Comparison of ENCODE assay signal across 8 cellular contexts in genomic region chr19:6531163-6531955, GRCh38. TPM values are rescaled to one million over a fixed set of nuclear protein-coding genes. Genes with fewer than 3 reads are reported as not detected.
DNase-seq lines count a peak whose midpoint lies in the region; ATAC-seq and TF ChIP-seq lines count a peak whose summit lies in the region.

No MANE protein-coding gene starts in this region.

- peaks cover 54% of the 10 kb centered on the region for H3K9me3 Mint-ChIP-seq in GM23338
- H3K9me3 Mint-ChIP-seq in T-cell = no peaks in the 10 kb centered on the region

- H3K4me2 ChIP-seq in GM23338 (peak overlapping the region; percentile 94), smooth muscle cell (peak overlapping the region; percentile 89)

- H3K36me3 ChIP-seq in GM23338 (ENCODE audit: insufficient read depth) = no peaks in the 10 kb centered on the region
- no peaks in the 10 kb centered on the region for H3K36me3 ChIP-seq in gastroesophageal sphincter
- H3K36me3 ChIP-seq in smooth muscle cell (ENCODE audit: low read depth) = no peaks in the 10 kb centered on the region

- no peaks in the 10 kb centered on the region for H3K9me2 ChIP-seq in GM23338 (ENCODE audit: insufficient read depth)

- H3K4me1 Mint-ChIP-seq in GM23338 (peaks cover 22% of the 10 kb centered on the region), T-cell (peaks cover 34 to 54% (median 46%) of the 10 kb centered on the region in 3 donors)

- DNase-seq in GM23338 (ENCODE audit: low spot score) (no peak), T-cell (peak in 2 of 34 experiments; percentile 23 to 25), smooth muscle cell (lab: John Stamatoyannopoulos, UW; ENCODE audit: unreplicated experiment) (no peak), Kasumi-1 (lab: John Stamatoyannopoulos, UW) (no peak), NCI-H2227 (lab: John Stamatoyannopoulos, UW; ENCODE audit: unreplicated experiment) (no peak), cortex of kidney (lab: John Stamatoyannopoulos, UW) (no peak)

- H3F3A ChIP-seq in GM23338 (replicated peaks; ENCODE audit: low read depth) = peaks cover 10% of the 10 kb centered on the region
- H3F3A ChIP-seq in smooth muscle cell (ENCODE audit: low read depth) = peaks cover 14% of the 10 kb centered on the region

- WGBS in gastroesophageal sphincter (ENCODE audit: low coverage in 1 of 2), 2 donors = 7 to 12% methylated on average over 6 to 10 of the region's 57 CpGs
- WGBS in smooth muscle cell (ENCODE audit: low lambda C conversion rate) = 9% methylated on average over 54 of the region's 57 CpGs

- TF ChIP-seq POLR2A in gastroesophageal sphincter (IDR thresholded peaks at IDR 0.05) = no peak

- H2AFZ ChIP-seq in GM23338 (peak overlapping the region; percentile 87), smooth muscle cell (ENCODE audit: low read depth) (peak overlapping the region; percentile 94)

- peak overlapping the region; percentile 42 for H3K9ac ChIP-seq in smooth muscle cell (ENCODE audit: low read depth)

- H3K9me3 ChIP-seq in gastroesophageal sphincter (no peaks in the 10 kb centered on the region), smooth muscle cell (replicated peaks; ENCODE audit: low read depth) (no peaks in the 10 kb centered on the region)

- H3K27ac ChIP-seq in GM23338 (ENCODE audit: low read depth) = no peak overlapping the region
- H3K27ac ChIP-seq in gastroesophageal sphincter = peak overlapping the region in 3 of 4 donors; percentile 55 to 80 (median 60)
- H3K27ac ChIP-seq in smooth muscle cell (ENCODE audit: low read depth) = no peak overlapping the region

- POLR2A ChIA-PET in T-cell (lab: Charles Lee) = no interaction called here

- H4K20me1 ChIP-seq in GM23338 (replicated peaks; ENCODE audit: insufficient read depth) (no peaks in the 10 kb centered on the region), smooth muscle cell (ENCODE audit: low read depth) (no peaks in the 10 kb centered on the region)

- H3K36me3 Mint-ChIP-seq in GM23338 (ENCODE audit: low read depth) = peaks cover 27% of the 10 kb centered on the region
- H3K36me3 Mint-ChIP-seq in T-cell = no peaks in the 10 kb centered on the region

- H3K27ac Mint-ChIP-seq in GM23338 (no peak overlapping the region), T-cell (no peak overlapping the region)

- H3K27me3 Mint-ChIP-seq in GM23338 (ENCODE audit: insufficient read depth, low read depth, poor library complexity) (peaks cover 48% of the 10 kb centered on the region), T-cell (peaks cover 19 to 35% of the 10 kb centered on the region in 2 donors)

- CTCF ChIA-PET in T-cell (lab: Charles Lee) = interaction anchor here (0.7 to 1.0 kb wide), 3 partner anchors 130 to 357 kb away, joined by 3 read pairs; no protein-coding TSS in a partner anchor

- ATAC-seq in GM23338 (no peak; the same call in 2 of the 3 replicates), T-cell (replicated peaks in 1 of 4) (peak in 3 of 4 experiments; percentile 6 to 76 (median 10)), gastroesophageal sphincter (no peak), GM21576 (IDR thresholded peaks at IDR 0.05; ENCODE audit: unreplicated experiment) (no peak)

- H3K4me3 ChIP-seq in GM23338 = peak overlapping the region; percentile 72
- peak overlapping the region; percentile 41 to 58 for H3K4me3 ChIP-seq in gastroesophageal sphincter
- H3K4me3 ChIP-seq in smooth muscle cell = peak overlapping the region; percentile 65

- H3K4me3 Mint-ChIP-seq in GM23338 = peak overlapping the region; percentile 74
- peak overlapping the region; percentile 67 to 88 (median 74) for H3K4me3 Mint-ChIP-seq in T-cell

- TF ChIP-seq EP300 in gastroesophageal sphincter (IDR thresholded peaks at IDR 0.05) = no peak

- no peaks in the 10 kb centered on the region for H3K79me2 ChIP-seq in GM23338 (replicated peaks; ENCODE audit: insufficient read depth)
- H3K79me2 ChIP-seq in smooth muscle cell (ENCODE audit: low read depth) = no peaks in the 10 kb centered on the region

- H3K4me1 ChIP-seq in GM23338 (ENCODE audit: insufficient read depth) (peaks cover 30% of the 10 kb centered on the region), gastroesophageal sphincter (peaks cover 0 to 39% (median 9%) of the 10 kb centered on the region in 3 donors), smooth muscle cell (ENCODE audit: low read depth) (no peaks in the 10 kb centered on the region)

- peaks cover 57% of the 10 kb centered on the region for H3K27me3 ChIP-seq in GM23338 (ENCODE audit: insufficient read depth)
- peaks cover 45% of the 10 kb centered on the region for H3K27me3 ChIP-seq in gastroesophageal sphincter
- H3K27me3 ChIP-seq in smooth muscle cell (ENCODE audit: low read depth) = peaks cover 29% of the 10 kb centered on the region

- TF ChIP-seq CTCF in GM23338 (conservative IDR thresholded peaks at IDR 0.05; ENCODE audit: low read depth in 2 of 2) (no peak), gastroesophageal sphincter (IDR thresholded peaks at IDR 0.05) (no peak), smooth muscle cell (IDR thresholded peaks at IDR 0.05; ENCODE audit: borderline replicate concordance, insufficient read depth, poor library complexity, severe bottlenecking) (no peak)

TF ChIP-seq in GM23338, 12 proteins besides CTCF, POLR2A, EP300 and RAD21:
- TF ChIP-seq ZNF331 (CRISPR knock-in tag; IDR thresholded peaks at IDR 0.05; ENCODE audit: low read depth) (no peak), EZH2 (IDR thresholded peaks at IDR 0.05; ENCODE audit: low read depth, unreplicated experiment) (peak; percentile 51)
TF ChIP-seq in GM23338: peak in this region for 1.

RNA-seq across cellular contexts. Expression of gene TNFSF9, which starts 0.5 kb away (rescaled TPM):
- total RNA-seq in GM23338 (2014; rRNA removed; shearing (Covaris generic)) = 5.3 and 9.1 TPM in 2 replicates
- polyA plus RNA-seq in GM23338 (2016; fragmentation: Nextera tagmentation; extraction: Ambion mirVana) (2.6 and 2.8 TPM in 2 replicates), smooth muscle cell (4.6 and 7.3 TPM in 2 replicates)
- total RNA-seq in T-cell (1 to 10 TPM; 1.3 to 6.0 (median 1.6) TPM), gastroesophageal sphincter (under 1 TPM in 2 of 4 donors, not detected in 2; 0.17 to 0.27 TPM), smooth muscle cell (1.3 and 3.4 TPM in 2 replicates)

RNA-seq across cellular contexts. Expression of gene TUBB4A, which starts 29.2 kb away (rescaled TPM):
- 31.1 and 41.7 TPM in 2 replicates for total RNA-seq in GM23338 (2014; rRNA removed; shearing (Covaris generic))
- polyA plus RNA-seq in GM23338 (2016; fragmentation: Nextera tagmentation; extraction: Ambion mirVana) (32.9 and 34.6 TPM in 2 replicates), smooth muscle cell (not detected in 2 replicates)
- total RNA-seq in T-cell (1 to 10 TPM; 3.3 to 7.6 (median 5.0) TPM), gastroesophageal sphincter (1 to 10 TPM; 1.2 to 3.2 (median 2.2) TPM), smooth muscle cell (not detected in 2 replicates)

RNA-seq across cellular contexts. Expression of gene DENND1C, which starts 49.8 kb away (rescaled TPM):
- total RNA-seq in GM23338 (2014; rRNA removed; shearing (Covaris generic)) = 2.8 and 3.1 TPM in 2 replicates
- 6.1 and 6.3 TPM in 2 replicates for polyA plus RNA-seq in GM23338 (2016; fragmentation: Nextera tagmentation; extraction: Ambion mirVana)
- total RNA-seq in T-cell = 100 to 1,000 TPM; 107 to 140 (median 114) TPM
- total RNA-seq in gastroesophageal sphincter = 1 to 10 TPM in 3 of 4 donors, under 1 TPM in 1; 0.57 to 6.1 (median 1.5) TPM
- 0.04 TPM in 1 of 2 replicates, not detected in the other for total RNA-seq in smooth muscle cell
- 0.67 and 3.3 TPM in 2 replicates for polyA plus RNA-seq in smooth muscle cell

RNA-seq across cellular contexts. Expression of gene CD70, which starts 59.6 kb away (rescaled TPM):
- 2.0 and 7.3 TPM in 2 replicates for total RNA-seq in GM23338 (2014; rRNA removed; shearing (Covaris generic))
- polyA plus RNA-seq in GM23338 (2016; fragmentation: Nextera tagmentation; extraction: Ambion mirVana) (7.1 and 7.3 TPM in 2 replicates), smooth muscle cell (not detected in 2 replicates)
- total RNA-seq in T-cell (1 to 10 TPM; 1.9 to 4.3 (median 2.0) TPM), gastroesophageal sphincter (1 to 10 TPM in 1 of 4 donors, not detected in 3; 2.2 TPM), smooth muscle cell (0.54 TPM in 1 of 2 replicates, not detected in the other)

Comparison
In these comparisons a context has a peak if more than half of its experiments do, and no peak if none do; other contexts are left out.
1. ATAC-seq: peak in T-cell (3 of 4); none in GM23338 (single experiment), gastroesophageal sphincter (single experiment) and GM21576 (single experiment).
2. H3K27ac ChIP-seq: peak in gastroesophageal sphincter (3 of 4); none in GM23338 (single experiment) and smooth muscle cell (single experiment).
3. RNA of gene DENND1C, which starts 49.8 kb away (total RNA-seq): 107 to 140 TPM in T-cell; 2.8 to 3.1 TPM in GM23338, 0.57 to 6.1 TPM in gastroesophageal sphincter and 0.04 TPM in smooth muscle cell; every median in the first group is over 10 times any median in the second.
4. Peak in every context shown above with its lines, with median percentiles within 50 percentile points of each other: H3K4me3 ChIP-seq.